2 cellular contexts compared by ENCODE assay signal in genomic region chr1:25805863-25806225, GRCh38.
TF ChIP-seq lines count a peak whose summit lies in the region.

No MANE protein-coding gene starts in this region.

TF ChIP-seq in liver, 16 proteins besides CTCF, POLR2A, EP300 and RAD21:
- TF ChIP-seq ATF3 (IDR thresholded peaks at IDR 0.05) (no peak), ZBTB33 (IDR thresholded peaks at IDR 0.05) (no peak), NR2F2 (IDR thresholded peaks at IDR 0.05) (peak; percentile 66), SP1 (IDR thresholded peaks at IDR 0.05) (peak; percentile 14)

TF ChIP-seq in HepG2, 621 proteins besides CTCF, POLR2A, EP300 and RAD21:
- TF ChIP-seq FOXA3 (CRISPR knock-in tag; IDR thresholded peaks at IDR 0.05) (no peak), CREM (IDR thresholded peaks at IDR 0.05) (no peak), CREM (CRISPR knock-in tag; IDR thresholded peaks at IDR 0.05) (no peak), RNF2 (conservative IDR thresholded peaks at IDR 0.05; ENCODE audit: low read depth) (no peak), ZNF251 (CRISPR knock-in tag; IDR thresholded peaks at IDR 0.05) (no peak), ZNF335 (CRISPR knock-in tag; IDR thresholded peaks at IDR 0.05) (no peak), AGO2 (optimal IDR thresholded peaks at IDR 0.05; ENCODE audit: low read depth, low read length) (no peak), ZNF230 (CRISPR knock-in tag; IDR thresholded peaks at IDR 0.05) (no peak), SMAD3 (CRISPR knock-in tag; IDR thresholded peaks at IDR 0.05) (no peak), ZNF124 (CRISPR knock-in tag; IDR thresholded peaks at IDR 0.05) (no peak), ZNF343 (CRISPR knock-in tag; IDR thresholded peaks at IDR 0.05) (no peak), ZNF331 (CRISPR knock-in tag; IDR thresholded peaks at IDR 0.05) (no peak), IRF9 (CRISPR knock-in tag; IDR thresholded peaks at IDR 0.05; ENCODE audit: borderline replicate concordance) (no peak), ZBTB1 (CRISPR knock-in tag; IDR thresholded peaks at IDR 0.05; ENCODE audit: borderline replicate concordance) (no peak), ZNF484 (CRISPR knock-in tag; IDR thresholded peaks at IDR 0.05; ENCODE audit: borderline replicate concordance, low read depth) (no peak), CREBL2 (CRISPR knock-in tag; IDR thresholded peaks at IDR 0.05; ENCODE audit: borderline replicate concordance) (no peak)
